In the genomic region with DNA sequence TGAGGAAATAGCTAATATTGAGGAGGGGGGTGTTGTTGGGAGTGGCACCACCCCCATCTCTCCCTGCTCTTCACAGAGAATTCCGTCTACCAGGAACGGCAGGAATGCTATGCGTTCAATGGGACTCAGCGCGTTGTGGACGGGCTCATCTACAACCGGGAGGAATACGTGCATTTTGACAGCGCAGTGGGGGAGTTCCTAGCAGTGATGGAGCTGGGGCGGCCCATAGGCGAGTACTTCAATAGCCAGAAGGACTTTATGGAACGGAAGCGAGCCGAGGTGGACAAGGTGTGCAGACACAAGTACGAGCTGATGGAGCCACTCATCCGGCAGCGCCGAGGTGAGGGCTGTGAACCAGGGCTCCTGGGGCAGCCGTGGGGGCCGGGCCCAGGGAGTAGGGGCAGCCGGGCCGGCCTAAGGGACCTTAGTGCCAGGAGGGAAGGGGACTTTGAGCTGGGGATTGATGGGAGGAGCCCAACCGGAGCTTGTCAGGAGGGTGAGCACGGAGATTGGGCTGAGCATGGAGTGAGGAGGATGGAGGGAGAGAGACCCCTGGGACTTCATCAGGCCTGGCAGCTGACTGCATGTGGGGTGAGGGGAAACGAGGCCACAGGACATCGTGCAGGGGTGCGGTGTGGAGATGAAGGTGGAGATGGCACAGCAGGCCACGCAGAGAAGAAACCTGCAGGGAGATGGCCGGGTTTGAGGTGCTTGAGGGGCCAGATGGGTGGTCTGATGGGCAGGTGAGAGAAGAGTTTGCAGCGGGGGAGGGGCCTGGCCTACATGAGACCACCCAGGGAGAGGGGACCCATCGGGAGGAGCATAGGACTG, we compare ENCODE assay signal across 1 cellular context.
TF ChIP-seq lines count a peak whose summit lies in the region.

No MANE protein-coding gene starts in this region.

TF ChIP-seq in SK-N-SH treated with all-trans-retinoic acid at 6 μM for 48 hours, 23 proteins besides CTCF, POLR2A, EP300 and RAD21 (continued from another document):
- TF ChIP-seq CSRNP3 (CRISPR knock-in tag; IDR thresholded peaks at IDR 0.05) (no peak), ISL1 (CRISPR knock-in tag; IDR thresholded peaks at IDR 0.05) (no peak), ZFP3 (CRISPR knock-in tag; IDR thresholded peaks at IDR 0.05) (no peak), ZC3H10 (CRISPR knock-in tag; IDR thresholded peaks at IDR 0.05) (no peak), TSHZ2 (CRISPR knock-in tag; IDR thresholded peaks at IDR 0.05) (no peak), BACH2 (CRISPR knock-in tag; IDR thresholded peaks at IDR 0.05; ENCODE audit: borderline replicate concordance) (no peak)
- TF ChIP-seq, protein P1, sequence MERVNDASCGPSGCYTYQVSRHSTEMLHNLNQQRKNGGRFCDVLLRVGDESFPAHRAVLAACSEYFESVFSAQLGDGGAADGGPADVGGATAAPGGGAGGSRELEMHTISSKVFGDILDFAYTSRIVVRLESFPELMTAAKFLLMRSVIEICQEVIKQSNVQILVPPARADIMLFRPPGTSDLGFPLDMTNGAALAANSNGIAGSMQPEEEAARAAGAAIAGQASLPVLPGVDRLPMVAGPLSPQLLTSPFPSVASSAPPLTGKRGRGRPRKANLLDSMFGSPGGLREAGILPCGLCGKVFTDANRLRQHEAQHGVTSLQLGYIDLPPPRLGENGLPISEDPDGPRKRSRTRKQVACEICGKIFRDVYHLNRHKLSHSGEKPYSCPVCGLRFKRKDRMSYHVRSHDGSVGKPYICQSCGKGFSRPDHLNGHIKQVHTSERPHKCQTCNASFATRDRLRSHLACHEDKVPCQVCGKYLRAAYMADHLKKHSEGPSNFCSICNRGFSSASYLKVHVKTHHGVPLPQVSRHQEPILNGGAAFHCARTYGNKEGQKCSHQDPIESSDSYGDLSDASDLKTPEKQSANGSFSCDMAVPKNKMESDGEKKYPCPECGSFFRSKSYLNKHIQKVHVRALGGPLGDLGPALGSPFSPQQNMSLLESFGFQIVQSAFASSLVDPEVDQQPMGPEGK (CRISPR knock-in tag; IDR thresholded peaks at IDR 0.05; ENCODE audit: borderline replicate concordance): no peak
